In genomic region chr17:28745777-28746473, GRCh38 we compare ENCODE assay signal across 9 cellular contexts. TPM values are rescaled to one million over a fixed set of nuclear protein-coding genes. Genes with fewer than 3 reads are reported as not detected.
DNase-seq lines count a peak whose midpoint lies in the region; ATAC-seq, FAIRE-seq and TF ChIP-seq lines count a peak whose summit lies in the region.
"Had no signal": no experiment of that assay in that cellular context is flagged by ENCODE, and none has a peak within 500 bp of the region (broad histone marks: within the 10 kb centered on the region; RNA-seq: fewer than 3 reads in every experiment).

No MANE protein-coding gene starts in this region.

- H3K27ac ChIP-seq in K562 (ENCODE audit: extremely low read depth, low read depth, low read length) (peak overlapping the region; percentile 96), lung (ENCODE audit: low read depth in 1 of 2, low read length in 1 of 2) (peak overlapping the region in 1 of 2 donors; percentile 86), uterus (peak overlapping the region; percentile 86 to 91)

- 72% methylated on average over 5 of the region's 5 CpGs for WGBS in K562 (ENCODE audit: insufficient coverage, low coverage, missing lambda C conversion rate)
- 64 to 72% methylated on average over 5 of the region's 5 CpGs for WGBS in lung, 2 donors

- no peak for TF ChIP-seq RAD21 in K562 (CRISPR knock-in tag; conservative IDR thresholded peaks at IDR 0.05 in 1 of 2, IDR thresholded peaks at IDR 0.05 in 1 of 2)

- H3K4me3 ChIP-seq in K562, result peak overlapping the region; percentile 87
- H3K4me3 ChIP-seq in lung, result peak overlapping the region; percentile 11
- peak overlapping the region in 1 of 2 donors; percentile 77 for H3K4me3 ChIP-seq in uterus

- no peak for ATAC-seq in K562
- no peak for ATAC-seq in lung (ENCODE audit: insufficient read depth, low FRiP score)
- no peak for ATAC-seq in HG02623 (IDR thresholded peaks at IDR 0.05; ENCODE audit: unreplicated experiment)

- peaks cover 27% of the 10 kb centered on the region for H4K20me1 ChIP-seq in K562 (replicated peaks; ENCODE audit: control insufficient read depth, insufficient read depth, low read length)

- in situ Hi-C loops in K562 (cut with MboI), result no loop called here

- CTCF ChIA-PET in K562 (lab: Yijun Ruan, JAX; ENCODE audit: low intra/inter-chr PET ratio), result interaction anchor here (1.9 kb wide), 1 partner anchor 19 kb away, joined by 14 read pairs; the partner anchor contains the start of genes NEK8 and TLCD1

- BruUV-seq in K562 (replicated peaks; lab: Mats Ljungman, UMichigan), result no TSS peak

- no peak; the same call in 1 of the 2 replicates for TF ChIP-seq POLR2A in K562 (conservative IDR thresholded peaks at IDR 0.05)
- no peak for TF ChIP-seq POLR2A in uterus (IDR thresholded peaks at IDR 0.05)
- TF ChIP-seq POLR2A in erythroblast (IDR thresholded peaks at IDR 0.05; ENCODE audit: low read length), result no peak

- TF ChIP-seq EP300 in K562 (IDR thresholded peaks at IDR 0.05; ENCODE audit: low read length), result no peak

- intact Hi-C loops in K562 (cut with micrococcal nuclease), result no loop called here
- intact Hi-C loops in uterus (cut with DNase I; ENCODE audit: low total_unique reads), result no loop called here

- H3K4me2 ChIP-seq in K562 (ENCODE audit: insufficient read depth, low read length), result peak overlapping the region; percentile 94

- H3K79me2 ChIP-seq in K562 (ENCODE audit: control insufficient read depth, insufficient read depth, low read length), result peaks cover 60% of the 10 kb centered on the region

- TF ChIP-seq CTCF in K562 (IDR thresholded peaks at IDR 0.05 in 2 of 3, conservative IDR thresholded peaks at IDR 0.05 in 1 of 3; ENCODE audit: insufficient read depth in 2 of 3, low read depth in 1 of 3, low read length in 3 of 3) (no peak), lung (IDR thresholded peaks at IDR 0.05; ENCODE audit: control extremely low read depth, extremely low read depth) (no peak), uterus (IDR thresholded peaks at IDR 0.05) (no peak)

- H3K27me3 ChIP-seq in K562 (ENCODE audit: control insufficient read depth in 2 of 2, insufficient read depth in 2 of 2, low read length in 2 of 2) (no peaks in the 10 kb centered on the region), lung (ENCODE audit: control insufficient read depth, insufficient read depth) (no peaks in the 10 kb centered on the region), uterus (no peaks in the 10 kb centered on the region)

- no peak overlapping the region for H2AFZ ChIP-seq in K562 (ENCODE audit: low read depth, low read length)

- H3K4me1 ChIP-seq in K562 (replicated peaks in 1 of 2; ENCODE audit: control insufficient read depth in 2 of 2, insufficient read depth in 2 of 2, low read length in 2 of 2) (peaks cover 38 to 78% of the 10 kb centered on the region in 2 experiments), lung (ENCODE audit: control insufficient read depth in 2 of 2, insufficient read depth in 2 of 2, low read length in 2 of 2) (peaks cover 0 to 16% of the 10 kb centered on the region in 2 donors), uterus (peaks cover 0 to 11% of the 10 kb centered on the region in 2 donors)

- FAIRE-seq in K562 (lab: Jason Lieb, UNC), result no peak
- no peak for FAIRE-seq in urothelium cell line (lab: Jason Lieb, UNC)
- FAIRE-seq: islet of Langerhans had no signal

- H3K36me3 ChIP-seq in K562 (ENCODE audit: control insufficient read depth, insufficient read depth, low read length) (peaks cover 61% of the 10 kb centered on the region), lung (ENCODE audit: control insufficient read depth in 2 of 2, insufficient read depth in 2 of 2, low read length in 2 of 2) (peaks cover 0 to 14% of the 10 kb centered on the region in 2 donors), uterus (no peaks in the 10 kb centered on the region)

- POLR2A ChIA-PET in K562 (lab: Yijun Ruan, JAX), result interaction anchor here (0.7 to 17.4 kb wide), 9 partner anchors 10 to 206 kb away, joined by 3 to 367 read pairs (median 3); partner anchors contain the start of genes NEK8, RPL23A and TLCD1

- DNase-seq in A172 (ENCODE audit: low spot score), result peak; percentile 57
- DNase-seq in HK-2 (ENCODE audit: unreplicated experiment), result peak; percentile 64
- no peak for DNase-seq in K562 (ENCODE audit: extremely low read depth in 1 of 4, low spot score in 3 of 4)
- peak; percentile 55 for DNase-seq in lung (ENCODE audit: low spot score)
- DNase-seq in uterus, result no peak
- DNase-seq in erythroblast (lab: John Stamatoyannopoulos, UW), result no peak
- DNase-seq in urothelium cell line (ENCODE audit: low spot score), result no peak

- H3K9me1 ChIP-seq in K562 (ENCODE audit: control insufficient read depth, insufficient read depth, low read length), result no peaks in the 10 kb centered on the region

- H3K9ac ChIP-seq in K562 (ENCODE audit: insufficient read depth in 1 of 2, low read depth in 2 of 2, low read length in 2 of 2), result peak overlapping the region; percentile 93 to 99; a peak in 3 of 4 replicates

- H3K9me3 ChIP-seq in K562 (replicated peaks; ENCODE audit: control insufficient read depth, insufficient read depth, low read depth, low read length), result no peaks in the 10 kb centered on the region
- H3K9me3 ChIP-seq in lung (ENCODE audit: control insufficient read depth in 2 of 2, insufficient read depth in 1 of 2, low read length in 1 of 2), result no peaks in the 10 kb centered on the region
- H3K9me3 ChIP-seq in uterus, result no peaks in the 10 kb centered on the region

RNA-seq across cellular contexts. Expression of gene TRAF4, which starts 2.1 kb away (rescaled TPM):
- 75.5 and 90.6 TPM in 2 replicates for total RNA-seq in A172 (2014; rRNA removed; shearing (Covaris generic))
- 164 and 626 TPM in 2 replicates for total RNA-seq in K562 (2011; cell fraction: chromatin; rRNA removed; ENCODE audit: low replicate concordance)
- 558 and 573 TPM in 2 replicates for total RNA-seq in K562 (2011; cell fraction: nucleolus; rRNA removed)
- 242 and 260 TPM in 2 replicates for total RNA-seq in K562 (2011; cell fraction: nucleoplasm; rRNA removed)
- total RNA-seq in K562 (2014; rRNA removed) (75.4 and 112 TPM in 2 replicates), K562 (2014; rRNA removed; fragmentation: Illumina TruSeq; extraction: Trizol) (23.6 and 32.0 TPM in 2 replicates), K562 (2015; rRNA removed; fragmentation: Illumina TruSeq; extraction: Trizol) (45.6 and 52.6 TPM in 2 replicates), K562 (2021) (147 and 156 TPM in 2 replicates), lung (10 to 100 TPM; 35.7 to 92.4 TPM), uterus (10 to 100 TPM in 2 of 4 donors, under 1 TPM in 2; under 0.01 to 22.4 (median 11.4) TPM)
- polyA plus RNA-seq in K562 (2011; rRNA removed) (72.4 and 96.6 TPM in 2 replicates), K562 (2014; fragmentation: Illumina TruSeq; extraction: Trizol) (85.4 and 87.7 TPM in 2 replicates), K562 (2014; fragmentation: Nextera tagmentation; extraction: Ambion mirVana) (1 to 10 TPM; 2.4 to 5.0 TPM), K562 (2014; rRNA removed) (108 and 121 TPM in 2 replicates), lung (10 to 100 TPM; 51.9 to 56.3 TPM)
- 87.1 and 180 TPM in 2 replicates for polyA plus RNA-seq in K562 (2011; cell fraction: cytosol; rRNA removed)
- 335 and 714 TPM in 2 replicates for polyA plus RNA-seq in K562 (2011; cell fraction: nucleus; rRNA removed)
- polyA plus RNA-seq in K562 (2012), result 70.3 and 95.8 TPM in 2 replicates
- polyA minus RNA-seq in K562 (2011; rRNA and poly(A)+ RNA removed), result 26.9 and 43.6 TPM in 2 replicates
- polyA minus RNA-seq in K562 (2011; cell fraction: cytosol; rRNA and poly(A)+ RNA removed), result 67.1 and 85.3 TPM in 2 replicates
- polyA minus RNA-seq in K562 (2011; cell fraction: nucleus; rRNA and poly(A)+ RNA removed), result 145 and 253 TPM in 2 replicates

RNA-seq across cellular contexts. Expression of gene NEK8, which starts 17.3 kb away (rescaled TPM):
- 1.5 and 2.5 TPM in 2 replicates for total RNA-seq in A172 (2014; rRNA removed; shearing (Covaris generic))
- total RNA-seq in K562 (2011; cell fraction: chromatin; rRNA removed; ENCODE audit: low replicate concordance), result 53.1 and 144 TPM in 2 replicates
- 60.9 and 78.0 TPM in 2 replicates for total RNA-seq in K562 (2011; cell fraction: nucleolus; rRNA removed)
- total RNA-seq in K562 (2011; cell fraction: nucleoplasm; rRNA removed), result 42.5 and 50.3 TPM in 2 replicates
- total RNA-seq in K562 (2014; rRNA removed), result 4.6 and 5.8 TPM in 2 replicates
- total RNA-seq in K562 (2014; rRNA removed; fragmentation: Illumina TruSeq; extraction: Trizol), result 3.9 TPM in 2 replicates
- 3.6 and 4.5 TPM in 2 replicates for total RNA-seq in K562 (2015; rRNA removed; fragmentation: Illumina TruSeq; extraction: Trizol)
- total RNA-seq in K562 (2021), result 6.4 and 7.8 TPM in 2 replicates
- 16.6 and 17.7 TPM in 2 replicates for polyA plus RNA-seq in K562 (2011; rRNA removed)
- 11.0 and 15.6 TPM in 2 replicates for polyA plus RNA-seq in K562 (2011; cell fraction: cytosol; rRNA removed)
- 27.1 and 34.4 TPM in 2 replicates for polyA plus RNA-seq in K562 (2011; cell fraction: nucleus; rRNA removed)
- polyA plus RNA-seq in K562 (2012), result 5.1 and 5.5 TPM in 2 replicates
- polyA plus RNA-seq in K562 (2014; fragmentation: Illumina TruSeq; extraction: Trizol), result 5.7 and 8.2 TPM in 2 replicates
- 1 to 10 TPM in 1 of 2 experiments, under 1 TPM in 1; 0.98 to 1.6 TPM for polyA plus RNA-seq in K562 (2014; fragmentation: Nextera tagmentation; extraction: Ambion mirVana)
- 7.6 and 10.3 TPM in 2 replicates for polyA plus RNA-seq in K562 (2014; rRNA removed)
- polyA minus RNA-seq in K562 (2011; rRNA and poly(A)+ RNA removed), result 23.5 and 32.9 TPM in 2 replicates
- 9.6 and 10.3 TPM in 2 replicates for polyA minus RNA-seq in K562 (2011; cell fraction: cytosol; rRNA and poly(A)+ RNA removed)
- 18.8 and 23.9 TPM in 2 replicates for polyA minus RNA-seq in K562 (2011; cell fraction: nucleus; rRNA and poly(A)+ RNA removed)
- total RNA-seq in lung, result 10 to 100 TPM in 1 of 2 donors, 1 to 10 TPM in 1; 5.7 to 14.7 TPM
- polyA plus RNA-seq in lung, result 1 to 10 TPM; 5.1 to 9.2 TPM
- 1 to 10 TPM in 3 of 4 donors, not detected in 1; 1.2 to 5.0 (median 1.3) TPM for total RNA-seq in uterus

RNA-seq across cellular contexts. Expression of gene TLCD1, which starts 19.9 kb away (rescaled TPM):
- total RNA-seq in A172 (2014; rRNA removed; shearing (Covaris generic)), result 3.3 and 3.9 TPM in 2 replicates
- total RNA-seq in K562 (2011; cell fraction: chromatin; rRNA removed; ENCODE audit: low replicate concordance), result 34.1 and 67.7 TPM in 2 replicates
- 59.7 and 73.9 TPM in 2 replicates for total RNA-seq in K562 (2011; cell fraction: nucleolus; rRNA removed)
- total RNA-seq in K562 (2011; cell fraction: nucleoplasm; rRNA removed), result 47.7 and 50.0 TPM in 2 replicates
- total RNA-seq in K562 (2014; rRNA removed) (15.8 and 26.0 TPM in 2 replicates), K562 (2014; rRNA removed; fragmentation: Illumina TruSeq; extraction: Trizol) (19.7 and 21.7 TPM in 2 replicates), K562 (2015; rRNA removed; fragmentation: Illumina TruSeq; extraction: Trizol) (15.7 and 18.1 TPM in 2 replicates), K562 (2021) (27.1 and 29.5 TPM in 2 replicates), lung (10 to 100 TPM in 1 of 2 donors, 1 to 10 TPM in 1; 3.8 to 32.0 TPM), uterus (1 to 10 TPM in 2 of 4 donors, not detected in 2; 1.3 to 1.4 TPM)
- polyA plus RNA-seq in K562 (2011; rRNA removed) (17.2 and 33.2 TPM in 2 replicates), K562 (2014; fragmentation: Illumina TruSeq; extraction: Trizol) (34.2 and 37.7 TPM in 2 replicates), K562 (2014; fragmentation: Nextera tagmentation; extraction: Ambion mirVana) (10 to 100 TPM in 1 of 2 experiments, 1 to 10 TPM in 1; 6.8 to 10.2 TPM), K562 (2014; rRNA removed) (25.0 and 34.7 TPM in 2 replicates), lung (10 to 100 TPM; 25.4 to 42.0 TPM)
- polyA plus RNA-seq in K562 (2011; cell fraction: cytosol; rRNA removed), result 28.5 and 69.2 TPM in 2 replicates
- 25.3 and 42.9 TPM in 2 replicates for polyA plus RNA-seq in K562 (2011; cell fraction: nucleus; rRNA removed)
- polyA plus RNA-seq in K562 (2012), result 14.3 and 27.8 TPM in 2 replicates
- 15.8 and 41.3 TPM in 2 replicates for polyA minus RNA-seq in K562 (2011; rRNA and poly(A)+ RNA removed)
- polyA minus RNA-seq in K562 (2011; cell fraction: cytosol; rRNA and poly(A)+ RNA removed), result 7.2 and 13.1 TPM in 2 replicates
- 32.4 and 42.9 TPM in 2 replicates for polyA minus RNA-seq in K562 (2011; cell fraction: nucleus; rRNA and poly(A)+ RNA removed)

RNA-seq across cellular contexts. Expression of gene RPL23A, which starts 26.1 kb away (rescaled TPM):
- total RNA-seq in A172 (2014; rRNA removed; shearing (Covaris generic)), result 697 and 1,197 TPM in 2 replicates
- total RNA-seq in K562 (2011; cell fraction: chromatin; rRNA removed; ENCODE audit: low replicate concordance), result 434 and 501 TPM in 2 replicates
- 468 and 553 TPM in 2 replicates for total RNA-seq in K562 (2011; cell fraction: nucleolus; rRNA removed)
- total RNA-seq in K562 (2011; cell fraction: nucleoplasm; rRNA removed), result 654 and 1,193 TPM in 2 replicates
- total RNA-seq in K562 (2014; rRNA removed), result 1,152 and 1,205 TPM in 2 replicates
- total RNA-seq in K562 (2014; rRNA removed; fragmentation: Illumina TruSeq; extraction: Trizol), result 2,395 and 2,469 TPM in 2 replicates
- total RNA-seq in K562 (2015; rRNA removed; fragmentation: Illumina TruSeq; extraction: Trizol), result 1,764 and 1,818 TPM in 2 replicates
- total RNA-seq in K562 (2021), result 2,532 and 2,839 TPM in 2 replicates
- polyA plus RNA-seq in K562 (2011; rRNA removed), result 2,188 and 2,272 TPM in 2 replicates
- 483 and 1,010 TPM in 2 replicates for polyA plus RNA-seq in K562 (2011; cell fraction: cytosol; rRNA removed)
- polyA plus RNA-seq in K562 (2011; cell fraction: nucleus; rRNA removed), result 376 and 671 TPM in 2 replicates
- 2,873 and 3,044 TPM in 2 replicates for polyA plus RNA-seq in K562 (2012)
- polyA plus RNA-seq in K562 (2014; fragmentation: Illumina TruSeq; extraction: Trizol), result 1,539 and 1,550 TPM in 2 replicates
- 1,000 to 10,000 TPM; 6,705 to 7,115 TPM for polyA plus RNA-seq in K562 (2014; fragmentation: Nextera tagmentation; extraction: Ambion mirVana)
- polyA plus RNA-seq in K562 (2014; rRNA removed), result 1,016 and 1,176 TPM in 2 replicates
- polyA minus RNA-seq in K562 (2011; rRNA and poly(A)+ RNA removed), result 3,418 and 5,037 TPM in 2 replicates
- polyA minus RNA-seq in K562 (2011; cell fraction: cytosol; rRNA and poly(A)+ RNA removed), result 735 and 1,003 TPM in 2 replicates
- polyA minus RNA-seq in K562 (2011; cell fraction: nucleus; rRNA and poly(A)+ RNA removed), result 214 and 406 TPM in 2 replicates
- 1,000 to 10,000 TPM in 1 of 2 donors, 100 to 1,000 TPM in 1; 528 to 1,109 TPM for total RNA-seq in lung
- polyA plus RNA-seq in lung, result 1,000 to 10,000 TPM in 1 of 2 donors, 100 to 1,000 TPM in 1; 955 to 1,200 TPM
- 1,000 to 10,000 TPM in 2 of 4 donors, 100 to 1,000 TPM in 2; 244 to 1,659 (median 911) TPM for total RNA-seq in uterus

RNA-seq across cellular contexts. Expression of gene RAB34, which starts 28.3 kb away (rescaled TPM):
- 246 and 286 TPM in 2 replicates for total RNA-seq in A172 (2014; rRNA removed; shearing (Covaris generic))
- 3.0 and 5.4 TPM in 2 replicates for total RNA-seq in K562 (2011; cell fraction: chromatin; rRNA removed; ENCODE audit: low replicate concordance)
- total RNA-seq in K562 (2011; cell fraction: nucleolus; rRNA removed), result 1.2 and 2.6 TPM in 2 replicates
- 2.2 and 3.7 TPM in 2 replicates for total RNA-seq in K562 (2011; cell fraction: nucleoplasm; rRNA removed)
- total RNA-seq in K562 (2014; rRNA removed) (0.37 and 3.8 TPM in 2 replicates), K562 (2014; rRNA removed; fragmentation: Illumina TruSeq; extraction: Trizol) (0.29 and 0.47 TPM in 2 replicates), K562 (2015; rRNA removed; fragmentation: Illumina TruSeq; extraction: Trizol) (0.18 and 0.26 TPM in 2 replicates), K562 (2021) (0.92 and 2.1 TPM in 2 replicates), lung (10 to 100 TPM; 77.8 to 91.8 TPM), uterus (100 to 1,000 TPM; 113 to 411 (median 126) TPM)
- polyA plus RNA-seq in K562 (2011; rRNA removed) (0.60 and 0.81 TPM in 2 replicates), K562 (2014; fragmentation: Illumina TruSeq; extraction: Trizol) (0.19 TPM in 1 of 2 replicates, not detected in the other), K562 (2014; fragmentation: Nextera tagmentation; extraction: Ambion mirVana) (under 1 TPM in 1 of 2 experiments, not detected in 1; 0.07 TPM), K562 (2014; rRNA removed) (0.44 and 1.0 TPM in 2 replicates), lung (100 to 1,000 TPM; 103 TPM)
- polyA plus RNA-seq in K562 (2011; cell fraction: cytosol; rRNA removed), result 0.45 and 0.53 TPM in 2 replicates
- polyA plus RNA-seq in K562 (2011; cell fraction: nucleus; rRNA removed), result 1.3 and 3.1 TPM in 2 replicates
- 0.10 and 0.36 TPM in 2 replicates for polyA plus RNA-seq in K562 (2012)
- not detected in 2 replicates for polyA minus RNA-seq in K562 (2011; rRNA and poly(A)+ RNA removed)
- 3.1 TPM in 1 of 2 replicates, not detected in the other for polyA minus RNA-seq in K562 (2011; cell fraction: cytosol; rRNA and poly(A)+ RNA removed)
- 0.81 and 1.3 TPM in 2 replicates for polyA minus RNA-seq in K562 (2011; cell fraction: nucleus; rRNA and poly(A)+ RNA removed)

Comparison
In these comparisons a context has a peak if more than half of its experiments do, and no peak if none do; other contexts are left out.
1. DNase-seq: peak in A172 (single experiment), HK-2 (single experiment) and lung (single experiment); none in K562 (0 of 4), uterus (0 of 2), erythroblast (0 of 2) and urothelium cell line (single experiment).